Comparison of ENCODE assay signal across 8 cellular contexts in the genomic region with DNA sequence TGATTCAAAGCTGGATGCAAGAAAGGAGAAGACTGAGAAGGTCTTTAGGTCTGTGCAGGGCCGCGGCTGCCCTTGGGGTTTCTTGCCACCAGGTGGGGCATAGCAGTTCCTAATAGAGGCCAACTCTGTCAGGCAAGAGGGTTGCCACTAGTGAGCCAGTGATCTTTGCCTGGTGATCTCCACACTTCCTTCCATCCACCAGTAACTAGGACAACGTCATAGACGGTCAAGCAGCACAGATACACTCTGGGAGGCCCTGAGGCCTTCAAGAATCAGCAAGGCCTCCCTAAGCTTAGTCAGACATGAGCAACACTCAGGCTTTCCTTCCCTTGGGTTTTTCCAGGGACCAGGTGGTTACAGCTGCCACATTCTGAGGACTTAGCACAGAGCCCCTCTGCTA. TPM values are rescaled to one million over a fixed set of nuclear protein-coding genes. Genes with fewer than 3 reads are reported as not detected.
DNase-seq lines count a peak whose midpoint lies in the region; ATAC-seq and TF ChIP-seq lines count a peak whose summit lies in the region.

No MANE protein-coding gene starts in this region.

- peak; percentile 7 for TF ChIP-seq CTCF in GM13976 (IDR thresholded peaks at IDR 0.05; ENCODE audit: borderline replicate concordance, control extremely low read depth, extremely low read depth, insufficient read depth, missing control alignments)

- peak; percentile 51 for DNase-seq in GM13976 (ENCODE audit: low spot score)
- DNase-seq in RPMI7951 (ENCODE audit: low read depth) = peak; percentile 84
- DNase-seq in activated T-helper 2 cell treated with anti-CD3 and anti-CD28 coated beads, Interferon-gamma antibody, Interleukin-2, Interleukin-4, amounts not matched to agents 10 μg/mL and 5 μg/mL and 100 μg/mL, durations not matched to agents 14 hours and 24 hours and 36 hours (ENCODE audit: low spot score) = peak; percentile 39
- DNase-seq in left lobe of liver (ENCODE audit: low spot score) = no peak
- DNase-seq in stimulated activated naive B cell treated with anti-CD40 and anti-IgM and Interleukin-4, amounts not matched to agents 10 μg/mL and 1 μg/mL and 100 μg/mL, for 72 hours = no peak
- DNase-seq in AG08395 (ENCODE audit: low spot score) = no peak

- H3K27me3 Mint-ChIP-seq in activated T-helper 2 cell treated with anti-CD3 and anti-CD28 coated beads, Interferon-gamma antibody, Interleukin-2, Interleukin-4, amounts not matched to agents 10 μg/mL and 5 μg/mL and 100 μg/mL, durations not matched to agents 14 hours and 24 hours and 36 hours (ENCODE audit: low read depth) = peaks cover 8% of the 10 kb centered on the region
- peaks cover 18 to 21% of the 10 kb centered on the region in 2 donors for H3K27me3 Mint-ChIP-seq in stimulated activated naive B cell treated with anti-CD40 and anti-IgM and Interleukin-4, amounts not matched to agents 10 μg/mL and 1 μg/mL and 100 μg/mL, for 72 hours

- peak overlapping the region; percentile 2 for H3K27ac Mint-ChIP-seq in activated T-helper 2 cell treated with anti-CD3 and anti-CD28 coated beads, Interferon-gamma antibody, Interleukin-2, Interleukin-4, amounts not matched to agents 10 μg/mL and 5 μg/mL and 100 μg/mL, durations not matched to agents 14 hours and 24 hours and 36 hours
- H3K27ac Mint-ChIP-seq in stimulated activated naive B cell treated with anti-CD40 and anti-IgM and Interleukin-4, amounts not matched to agents 10 μg/mL and 1 μg/mL and 100 μg/mL, for 72 hours = peak overlapping the region; percentile 48

- peak; percentile 56 for ATAC-seq in left lobe of liver
- ATAC-seq in stimulated activated naive B cell treated with anti-CD40 and anti-IgM and Interleukin-4, amounts not matched to agents 10 μg/mL and 1 μg/mL and 100 μg/mL, for 72 hours (replicated peaks) = peak; percentile 68 to 82
- no peak for ATAC-seq in HG03457 (IDR thresholded peaks at IDR 0.05; ENCODE audit: unreplicated experiment)
- no peak for ATAC-seq in GM21423 (IDR thresholded peaks at IDR 0.05; ENCODE audit: unreplicated experiment)

- H3K36me3 Mint-ChIP-seq in activated T-helper 2 cell treated with anti-CD3 and anti-CD28 coated beads, Interferon-gamma antibody, Interleukin-2, Interleukin-4, amounts not matched to agents 10 μg/mL and 5 μg/mL and 100 μg/mL, durations not matched to agents 14 hours and 24 hours and 36 hours (ENCODE audit: low read depth) = no peaks in the 10 kb centered on the region
- no peaks in the 10 kb centered on the region for H3K36me3 Mint-ChIP-seq in stimulated activated naive B cell treated with anti-CD40 and anti-IgM and Interleukin-4, amounts not matched to agents 10 μg/mL and 1 μg/mL and 100 μg/mL, for 72 hours

- H3K4me3 Mint-ChIP-seq in activated T-helper 2 cell treated with anti-CD3 and anti-CD28 coated beads, Interferon-gamma antibody, Interleukin-2, Interleukin-4, amounts not matched to agents 10 μg/mL and 5 μg/mL and 100 μg/mL, durations not matched to agents 14 hours and 24 hours and 36 hours (ENCODE audit: low read depth) = no peak overlapping the region
- no peak overlapping the region for H3K4me3 Mint-ChIP-seq in stimulated activated naive B cell treated with anti-CD40 and anti-IgM and Interleukin-4, amounts not matched to agents 10 μg/mL and 1 μg/mL and 100 μg/mL, for 72 hours

- intact Hi-C loops in activated T-helper 2 cell treated with anti-CD3 and anti-CD28 coated beads, Interferon-gamma antibody, Interleukin-2, Interleukin-4, amounts not matched to agents 10 μg/mL and 5 μg/mL and 100 μg/mL, durations not matched to agents 14 hours and 24 hours and 36 hours (cut with micrococcal nuclease) = loop anchor here (5.0 kb wide), 1 partner anchor 34 kb away; a partner anchor contains a TSS

- H3K9me3 Mint-ChIP-seq in activated T-helper 2 cell treated with anti-CD3 and anti-CD28 coated beads, Interferon-gamma antibody, Interleukin-2, Interleukin-4, amounts not matched to agents 10 μg/mL and 5 μg/mL and 100 μg/mL, durations not matched to agents 14 hours and 24 hours and 36 hours = no peaks in the 10 kb centered on the region
- no peaks in the 10 kb centered on the region for H3K9me3 Mint-ChIP-seq in stimulated activated naive B cell treated with anti-CD40 and anti-IgM and Interleukin-4, amounts not matched to agents 10 μg/mL and 1 μg/mL and 100 μg/mL, for 72 hours

- in situ Hi-C loops in GM13976 (cut with MboI; ENCODE audit: low sequenced_read_pairs, unreplicated experiment) = no loop called here

- peaks cover 17% of the 10 kb centered on the region for H3K4me1 Mint-ChIP-seq in activated T-helper 2 cell treated with anti-CD3 and anti-CD28 coated beads, Interferon-gamma antibody, Interleukin-2, Interleukin-4, amounts not matched to agents 10 μg/mL and 5 μg/mL and 100 μg/mL, durations not matched to agents 14 hours and 24 hours and 36 hours (ENCODE audit: low read depth)
- H3K4me1 Mint-ChIP-seq in stimulated activated naive B cell treated with anti-CD40 and anti-IgM and Interleukin-4, amounts not matched to agents 10 μg/mL and 1 μg/mL and 100 μg/mL, for 72 hours = peaks cover 0 to 2% of the 10 kb centered on the region in 2 donors

RNA-seq across cellular contexts. Expression of a gene that starts 32.9 kb away (rescaled TPM):
- 30.4 and 36.5 TPM in 2 replicates for total RNA-seq in RPMI7951 (2014; rRNA removed; shearing (Covaris generic))
- total RNA-seq in activated T-helper 2 cell treated with anti-CD3 and anti-CD28 coated beads, Interferon-gamma antibody, Interleukin-2, Interleukin-4, amounts not matched to agents 10 μg/mL and 5 μg/mL and 100 μg/mL, durations not matched to agents 14 hours and 24 hours and 36 hours = 50.3 and 50.8 TPM in 2 replicates
- 9.9 TPM for total RNA-seq in left lobe of liver

Comparison
In these comparisons a context has a peak if more than half of its experiments do, and no peak if none do; other contexts are left out.
1. DNase-seq: peak in GM13976 (single experiment), RPMI7951 (single experiment) and activated T-helper 2 cell treated with anti-CD3 and anti-CD28 coated beads, Interferon-gamma antibody, Interleukin-2, Interleukin-4, amounts not matched to agents 10 μg/mL and 5 μg/mL and 100 μg/mL, durations not matched to agents 14 hours and 24 hours and 36 hours (single experiment); none in left lobe of liver (single experiment), stimulated activated naive B cell treated with anti-CD40 and anti-IgM and Interleukin-4, amounts not matched to agents 10 μg/mL and 1 μg/mL and 100 μg/mL, for 72 hours (single experiment) and AG08395 (single experiment).
2. ATAC-seq: peak in left lobe of liver (single experiment) and stimulated activated naive B cell treated with anti-CD40 and anti-IgM and Interleukin-4, amounts not matched to agents 10 μg/mL and 1 μg/mL and 100 μg/mL, for 72 hours (2 of 2); none in HG03457 (single experiment) and GM21423 (single experiment).